21 cellular contexts compared by ENCODE assay signal in the genomic region with DNA sequence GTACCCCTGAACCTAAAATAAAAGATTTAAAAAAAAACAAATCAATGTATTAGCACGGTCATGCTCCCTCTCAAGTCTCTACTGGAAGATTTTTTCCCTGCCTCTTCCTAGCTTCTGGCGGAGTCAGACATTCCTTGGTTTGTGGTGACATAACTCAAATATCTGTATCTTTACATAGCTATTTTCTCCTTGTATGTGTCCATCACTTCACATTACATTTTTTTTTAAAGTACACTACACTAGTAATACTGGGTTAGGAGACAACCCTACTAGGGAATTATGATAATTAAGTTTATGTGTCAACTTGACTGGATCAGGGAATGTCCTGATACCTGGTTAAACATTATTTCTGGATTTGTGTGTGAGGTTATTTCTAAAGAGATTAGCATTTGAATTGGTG.
"Had no signal": no experiment of that assay in that cellular context is flagged by ENCODE, and none has a peak within 500 bp of the region (broad histone marks: within the 10 kb centered on the region; RNA-seq: fewer than 3 reads in every experiment).

No MANE protein-coding gene starts in this region.

- H3K4me2 ChIP-seq: hepatocyte had no signal

- DNase-seq: activated CD4-positive, alpha-beta T cell treated with anti-CD3 and anti-CD28 coated beads, Interleukin-2, amount 10 ng/mL, durations not matched to agents 24 days and 14 days; activated CD8-positive, alpha-beta T cell treated with anti-CD3 and anti-CD28 coated beads for 36 hours; activated gamma-delta T cell treated with Interleukin-2 at 50 U/mL for 16 hours; anterior cingulate cortex; central memory CD4-positive, alpha-beta T cell; effector memory CD4-positive, alpha-beta T cell; glutamatergic neuron; left ventricle myocardium superior; mammary epithelial cell; stimulated activated CD4-positive, alpha-beta T cell treated with anti-CD3 and anti-CD28 coated beads, Interleukin-2, amount 100 ng/mL, for 48 hours; stimulated activated naive CD4-positive, alpha-beta T cell; SW 1271; T-helper 17 cell; testis had no signal

- H2AFZ ChIP-seq: hepatocyte, parathyroid adenoma had no signal

- H3K9ac ChIP-seq: parathyroid adenoma had no signal

- H3K4me1 Mint-ChIP-seq: activated CD4-positive, alpha-beta T cell treated with anti-CD3 and anti-CD28 coated beads, Interleukin-2, amount 10 ng/mL, durations not matched to agents 24 days and 14 days; activated naive CD4-positive, alpha-beta T cell treated with anti-CD3 and anti-CD28 coated beads, Interleukin-2, amount 50 U/mL, for 24 hours; T-helper 17 cell had no signal

- H3K4me3 ChIP-seq: hepatocyte, testis had no signal

- H3K27ac Mint-ChIP-seq: activated CD4-positive, alpha-beta T cell treated with anti-CD3 and anti-CD28 coated beads, Interleukin-2, amount 10 ng/mL, durations not matched to agents 24 days and 14 days; activated CD8-positive, alpha-beta T cell treated with anti-CD3 and anti-CD28 coated beads for 36 hours; activated naive CD4-positive, alpha-beta T cell treated with anti-CD3 and anti-CD28 coated beads, Interleukin-2, amount 50 U/mL, for 24 hours; natural killer cell treated with Interleukin-12 subunit alpha and Interleukin-12 subunit beta and Interleukin-15 and Interleukin-18, amount 100 ng/mL, for 72 hours; T-helper 17 cell; type B pancreatic cell had no signal

- H3K4me3 Mint-ChIP-seq: activated CD4-positive, alpha-beta T cell treated with anti-CD3 and anti-CD28 coated beads, Interleukin-2, amount 10 ng/mL, durations not matched to agents 24 days and 14 days; activated CD8-positive, alpha-beta T cell treated with anti-CD3 and anti-CD28 coated beads for 36 hours; activated naive CD4-positive, alpha-beta T cell treated with anti-CD3 and anti-CD28 coated beads, Interleukin-2, amount 50 U/mL, for 24 hours; natural killer cell treated with Interleukin-12 subunit alpha and Interleukin-12 subunit beta and Interleukin-15 and Interleukin-18, amount 100 ng/mL, for 72 hours; T-helper 17 cell; type B pancreatic cell had no signal

- H3K9me3 ChIP-seq: testis had no signal

- ATAC-seq: activated CD8-positive, alpha-beta T cell treated with anti-CD3 and anti-CD28 coated beads for 36 hours; foreskin keratinocyte; left ventricle myocardium superior; natural killer cell treated with Interleukin-12 subunit alpha and Interleukin-12 subunit beta and Interleukin-15 and Interleukin-18, amount 100 ng/mL, for 72 hours; sciatic nerve; T-helper 17 cell had no signal

- H3K4me1 ChIP-seq: foreskin keratinocyte, parathyroid adenoma, testis had no signal

- H3K27me3 ChIP-seq: foreskin keratinocyte, hepatocyte, testis had no signal

- H3K79me2 ChIP-seq: hepatocyte, parathyroid adenoma had no signal

- H3K27me3 Mint-ChIP-seq: activated CD4-positive, alpha-beta T cell treated with anti-CD3 and anti-CD28 coated beads, Interleukin-2, amount 10 ng/mL, durations not matched to agents 24 days and 14 days; activated CD8-positive, alpha-beta T cell treated with anti-CD3 and anti-CD28 coated beads for 36 hours; activated naive CD4-positive, alpha-beta T cell treated with anti-CD3 and anti-CD28 coated beads, Interleukin-2, amount 50 U/mL, for 24 hours; natural killer cell treated with Interleukin-12 subunit alpha and Interleukin-12 subunit beta and Interleukin-15 and Interleukin-18, amount 100 ng/mL, for 72 hours; T-helper 17 cell; type B pancreatic cell had no signal

- H3K27ac ChIP-seq: foreskin keratinocyte, hepatocyte, parathyroid adenoma, testis had no signal

- H3K36me3 Mint-ChIP-seq: activated naive CD4-positive, alpha-beta T cell treated with anti-CD3 and anti-CD28 coated beads, Interleukin-2, amount 50 U/mL, for 24 hours; type B pancreatic cell had no signal
